Comparison of ENCODE assay signal across 23 cellular contexts in the genomic region with DNA sequence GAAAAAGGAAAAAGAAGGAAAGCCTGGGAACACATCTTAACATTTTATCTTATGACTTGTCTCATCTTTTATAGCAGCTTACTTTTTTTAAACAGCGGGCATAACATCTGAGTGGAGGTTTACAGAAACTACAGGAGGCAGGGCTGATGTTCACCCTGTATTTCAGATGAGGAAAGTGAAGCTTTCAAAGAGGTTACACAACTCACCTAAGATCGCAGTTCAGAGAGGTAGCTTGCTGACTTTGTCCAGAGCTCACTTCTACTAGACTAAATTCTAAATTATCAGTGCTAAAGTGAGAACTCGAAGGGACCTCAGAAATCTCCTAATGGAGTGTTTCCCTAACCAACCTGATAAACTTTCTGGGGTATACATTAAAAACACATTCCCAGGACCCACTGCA.
"Had no signal": no experiment of that assay in that cellular context is flagged by ENCODE, and none has a peak within 500 bp of the region (broad histone marks: within the 10 kb centered on the region; RNA-seq: fewer than 3 reads in every experiment).

No MANE protein-coding gene starts in this region.

- H3K27ac ChIP-seq: brain microvascular endothelial cell, foreskin keratinocyte, heart left ventricle, tibial artery, vagina had no signal

- H3K9me3 ChIP-seq: heart left ventricle, tibial artery, vagina had no signal

- H3K27ac Mint-ChIP-seq: activated CD8-positive, alpha-beta memory T cell treated with anti-CD3 and anti-CD28 coated beads, Interleukin-2, amount 10 ng/mL, durations not matched to agents 7 days and 5 days; activated naive CD4-positive, alpha-beta T cell treated with anti-CD3 and anti-CD28 coated beads, Interleukin-2, amount 10 ng/mL, durations not matched to agents 7 days and 5 days; activated T-helper 2 cell treated with anti-CD3 and anti-CD28 coated beads, Interferon-gamma antibody, Interleukin-2, Interleukin-4, amounts not matched to agents 10 μg/mL and 5 μg/mL and 100 μg/mL, durations not matched to agents 14 hours and 24 hours and 36 hours; stimulated activated naive B cell treated with anti-CD40 and anti-IgM and Interleukin-4, amounts not matched to agents 10 μg/mL and 1 μg/mL and 100 μg/mL, for 72 hours; T-helper 2 cell treated with Interferon-gamma antibody and Interleukin-4, amounts not matched to agents 5 μg/mL and 100 μg/mL, for 36 hours had no signal

- ATAC-seq: activated CD8-positive, alpha-beta memory T cell treated with anti-CD3 and anti-CD28 coated beads, Interleukin-2, amount 10 ng/mL, durations not matched to agents 7 days and 5 days; foreskin keratinocyte; heart left ventricle; left cardiac atrium; naive thymus-derived CD4-positive, alpha-beta T cell; stimulated activated naive B cell treated with anti-CD40 and anti-IgM and Interleukin-4, amounts not matched to agents 10 μg/mL and 1 μg/mL and 100 μg/mL, for 72 hours had no signal

- H3K4me3 ChIP-seq: tibial artery, vagina had no signal

- H3K9me3 Mint-ChIP-seq: activated naive CD4-positive, alpha-beta T cell treated with anti-CD3 and anti-CD28 coated beads, Interleukin-2, amount 10 ng/mL, durations not matched to agents 7 days and 5 days; activated T-helper 2 cell treated with anti-CD3 and anti-CD28 coated beads, Interferon-gamma antibody, Interleukin-2, Interleukin-4, amounts not matched to agents 10 μg/mL and 5 μg/mL and 100 μg/mL, durations not matched to agents 14 hours and 24 hours and 36 hours; central memory CD8-positive, alpha-beta T cell; naive thymus-derived CD4-positive, alpha-beta T cell; stimulated activated naive B cell treated with anti-CD40 and anti-IgM and Interleukin-4, amounts not matched to agents 10 μg/mL and 1 μg/mL and 100 μg/mL, for 72 hours; T-helper 2 cell treated with Interferon-gamma antibody and Interleukin-4, amounts not matched to agents 5 μg/mL and 100 μg/mL, for 36 hours had no signal

- H3K27me3 Mint-ChIP-seq: activated CD8-positive, alpha-beta memory T cell treated with anti-CD3 and anti-CD28 coated beads, Interleukin-2, amount 10 ng/mL, durations not matched to agents 7 days and 5 days; activated naive CD4-positive, alpha-beta T cell treated with anti-CD3 and anti-CD28 coated beads, Interleukin-2, amount 10 ng/mL, durations not matched to agents 7 days and 5 days; central memory CD8-positive, alpha-beta T cell; naive thymus-derived CD4-positive, alpha-beta T cell; stimulated activated naive B cell treated with anti-CD40 and anti-IgM and Interleukin-4, amounts not matched to agents 10 μg/mL and 1 μg/mL and 100 μg/mL, for 72 hours had no signal

- H3K27me3 ChIP-seq: brain microvascular endothelial cell, foreskin keratinocyte, heart left ventricle, tibial artery, vagina had no signal

- H3K4me3 Mint-ChIP-seq: activated CD8-positive, alpha-beta memory T cell treated with anti-CD3 and anti-CD28 coated beads, Interleukin-2, amount 10 ng/mL, durations not matched to agents 7 days and 5 days; activated naive CD4-positive, alpha-beta T cell treated with anti-CD3 and anti-CD28 coated beads, Interleukin-2, amount 10 ng/mL, durations not matched to agents 7 days and 5 days; central memory CD8-positive, alpha-beta T cell; stimulated activated naive B cell treated with anti-CD40 and anti-IgM and Interleukin-4, amounts not matched to agents 10 μg/mL and 1 μg/mL and 100 μg/mL, for 72 hours; T-helper 2 cell treated with Interferon-gamma antibody and Interleukin-4, amounts not matched to agents 5 μg/mL and 100 μg/mL, for 36 hours had no signal

- DNase-seq: activated CD4-positive, alpha-beta T cell treated with anti-CD3 and anti-CD28 coated beads, Interleukin-2, amount 50 U/mL, for 48 hours; activated CD4-positive, CD25-positive, alpha-beta regulatory T cell treated with anti-CD3 and anti-CD28 coated beads, Interleukin-2, amount 50 U/mL, for 72 hours; activated CD8-positive, alpha-beta memory T cell treated with anti-CD3 and anti-CD28 coated beads, Interleukin-2, amount 10 ng/mL, durations not matched to agents 7 days and 5 days; activated naive CD4-positive, alpha-beta T cell treated with anti-CD3 and anti-CD28 coated beads, Interleukin-2, amount 10 ng/mL, durations not matched to agents 7 days and 5 days; activated T-cell treated with anti-CD3 and anti-CD28 coated beads, Interleukin-2, amount 50 U/mL, for 1 hour; amniotic stem cell; brain microvascular endothelial cell; cortex of kidney; effector memory CD4-positive, alpha-beta T cell; foreskin keratinocyte; heart left ventricle; left cardiac atrium; naive thymus-derived CD4-positive, alpha-beta T cell; retina; stimulated activated CD4-positive, alpha-beta T cell treated with anti-CD3 and anti-CD28 coated beads, Interleukin-15, amount 100 ng/mL, for 24 hours; stimulated activated CD4-positive, alpha-beta T cell treated with anti-CD3 and anti-CD28 coated beads, Interleukin-4, amount 100 ng/mL, for 1 hour; stimulated activated naive B cell treated with anti-CD40 and anti-IgM and Interleukin-4, amounts not matched to agents 10 μg/mL and 1 μg/mL and 100 μg/mL, for 72 hours; SW 1271; tibial artery had no signal

- H3K36me3 ChIP-seq: brain microvascular endothelial cell had no signal
